In the genomic region with DNA sequence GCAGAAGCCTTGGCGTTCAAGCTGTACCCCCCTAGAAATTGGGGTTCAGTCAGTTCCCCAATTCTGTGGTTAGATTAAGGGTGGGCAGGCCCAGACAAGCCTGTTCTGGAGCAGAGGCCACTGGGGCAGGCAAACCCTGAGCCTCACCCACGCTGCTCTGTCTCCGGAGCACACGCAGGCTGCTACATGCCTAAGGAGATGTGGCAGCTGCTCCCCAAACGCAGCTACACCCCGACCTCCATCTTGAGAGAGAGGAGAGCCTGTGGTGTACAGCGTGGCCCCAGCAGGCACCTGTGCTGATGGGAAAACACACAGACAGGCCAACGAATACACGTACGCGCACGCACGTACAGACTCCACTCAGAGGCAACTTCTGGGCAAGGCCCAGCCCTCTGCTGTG, we compare ENCODE assay signal across 12 cellular contexts. TPM values are rescaled to one million over a fixed set of nuclear protein-coding genes. Genes with fewer than 3 reads are reported as not detected.
"Had no signal": no experiment of that assay in that cellular context is flagged by ENCODE, and none has a peak within 500 bp of the region (broad histone marks: within the 10 kb centered on the region; RNA-seq: fewer than 3 reads in every experiment).

No MANE protein-coding gene starts in this region.

- H3K36me3 Mint-ChIP-seq: activated naive CD4-positive, alpha-beta T cell treated with anti-CD3 and anti-CD28 coated beads, Interleukin-2, amount 10 ng/mL, durations not matched to agents 7 days and 5 days had no signal

- H3K27ac Mint-ChIP-seq: activated naive CD4-positive, alpha-beta T cell treated with anti-CD3 and anti-CD28 coated beads, Interleukin-2, amount 10 ng/mL, durations not matched to agents 7 days and 5 days; activated T-helper 2 cell treated with anti-CD3 and anti-CD28 coated beads, Interferon-gamma antibody, Interleukin-2, Interleukin-4, amounts not matched to agents 10 μg/mL and 5 μg/mL and 100 μg/mL, durations not matched to agents 14 hours and 24 hours and 36 hours had no signal

- H3K36me3 ChIP-seq: heart right ventricle, tibial artery had no signal

- H3K4me1 Mint-ChIP-seq: activated naive CD4-positive, alpha-beta T cell treated with anti-CD3 and anti-CD28 coated beads, Interleukin-2, amount 10 ng/mL, durations not matched to agents 7 days and 5 days had no signal

- H3K4me3 Mint-ChIP-seq: activated naive CD4-positive, alpha-beta T cell treated with anti-CD3 and anti-CD28 coated beads, Interleukin-2, amount 10 ng/mL, durations not matched to agents 7 days and 5 days had no signal

- H3K4me2 ChIP-seq: smooth muscle cell had no signal

- H3K4me3 ChIP-seq: heart right ventricle, smooth muscle cell, tibial artery had no signal

- DNase-seq: activated CD4-positive, alpha-beta T cell treated with anti-CD3 and anti-CD28 coated beads for 48 hours; activated naive CD4-positive, alpha-beta T cell treated with anti-CD3 and anti-CD28 coated beads, Interleukin-2, amount 10 ng/mL, durations not matched to agents 7 days and 5 days; heart right ventricle; left ventricle myocardium superior; posterior cingulate gyrus; right cardiac atrium; T-helper 1 cell; tibial artery had no signal

- H3K27ac ChIP-seq: heart right ventricle, tibial artery had no signal

- ATAC-seq: heart right ventricle, left ventricle myocardium superior, right cardiac atrium had no signal

- H3K9me3 ChIP-seq: heart right ventricle, tibial artery had no signal

- H3K9me3 Mint-ChIP-seq: activated naive CD4-positive, alpha-beta T cell treated with anti-CD3 and anti-CD28 coated beads, Interleukin-2, amount 10 ng/mL, durations not matched to agents 7 days and 5 days; activated T-helper 2 cell treated with anti-CD3 and anti-CD28 coated beads, Interferon-gamma antibody, Interleukin-2, Interleukin-4, amounts not matched to agents 10 μg/mL and 5 μg/mL and 100 μg/mL, durations not matched to agents 14 hours and 24 hours and 36 hours had no signal

RNA-seq across cellular contexts. Expression of a gene that starts 33.9 kb away (rescaled TPM):
- total RNA-seq: activated CD8-positive, alpha-beta memory T cell treated with anti-CD3 and anti-CD28 coated beads for 36 hours; activated T-helper 2 cell treated with anti-CD3 and anti-CD28 coated beads, Interferon-gamma antibody, Interleukin-2, Interleukin-4, amounts not matched to agents 10 μg/mL and 5 μg/mL and 100 μg/mL, durations not matched to agents 14 hours and 24 hours and 36 hours; frontal cortex; heart right ventricle; left ventricle myocardium superior had no signal
- polyA plus RNA-seq: right cardiac atrium had no signal
